Comparison of ENCODE assay signal across 8 cellular contexts in the genomic region with DNA sequence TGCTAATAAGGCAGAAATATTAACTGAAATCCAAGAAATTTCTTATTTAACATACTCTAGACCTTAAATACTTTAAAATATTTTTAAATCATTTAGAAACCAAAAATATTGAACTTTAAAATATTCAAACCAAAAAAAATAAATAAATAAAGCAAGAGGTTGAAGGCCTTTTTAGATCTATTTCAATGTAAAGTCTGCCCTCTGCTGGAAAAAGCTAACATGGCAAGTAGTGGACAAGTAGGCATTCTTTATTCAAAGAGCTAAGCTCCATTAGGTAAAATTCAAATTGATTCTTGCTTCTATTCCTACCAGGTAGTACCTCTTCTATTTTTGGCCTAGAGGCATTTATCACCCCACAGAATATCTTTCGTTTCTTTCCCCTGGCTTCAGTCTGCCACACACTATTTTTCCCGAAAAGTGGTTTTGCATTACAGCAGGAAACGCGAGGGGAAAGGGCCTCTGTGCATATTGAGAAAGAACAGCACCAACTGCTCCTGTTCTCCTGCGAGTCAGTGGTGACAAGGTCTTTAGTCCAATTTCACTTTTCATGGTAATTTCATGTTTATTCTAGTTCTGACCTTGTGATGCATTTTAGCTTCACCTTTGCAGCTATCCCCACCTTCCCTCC. TPM values are rescaled to one million over a fixed set of nuclear protein-coding genes. Genes with fewer than 3 reads are reported as not detected.
A peak's percentile ranks its signal among the peaks of the same experiment; 100 is the strongest.
DNase-seq lines count a peak whose midpoint lies in the region; ATAC-seq lines count a peak whose summit lies in the region.

No MANE protein-coding gene starts in this region.

- H3K4me3 Mint-ChIP-seq in activated T-helper 1 cell treated with anti-CD3 and anti-CD28 coated beads, Interleukin-12 subunit alpha, Interleukin-12 subunit beta, Interleukin-2, Interleukin-4 antibody, amounts not matched to agents 30 ng/mL and 10 ng/mL and 1 ng/mL, durations not matched to agents 14 hours and 24 hours and 36 hours = no peak overlapping the region

- intact Hi-C loops in activated T-helper 1 cell treated with anti-CD3 and anti-CD28 coated beads, Interleukin-12 subunit alpha, Interleukin-12 subunit beta, Interleukin-2, Interleukin-4 antibody, amounts not matched to agents 30 ng/mL and 10 ng/mL and 1 ng/mL, durations not matched to agents 14 hours and 24 hours and 36 hours (cut with micrococcal nuclease) = loop anchor here (1.0 kb wide), 3 partner anchors 77 to 712 kb away; no protein-coding TSS in a partner anchor

- no peaks in the 10 kb centered on the region for H3K27me3 Mint-ChIP-seq in activated T-helper 1 cell treated with anti-CD3 and anti-CD28 coated beads, Interleukin-12 subunit alpha, Interleukin-12 subunit beta, Interleukin-2, Interleukin-4 antibody, amounts not matched to agents 30 ng/mL and 10 ng/mL and 1 ng/mL, durations not matched to agents 14 hours and 24 hours and 36 hours (ENCODE audit: insufficient read depth)

- H3K27ac Mint-ChIP-seq in activated T-helper 1 cell treated with anti-CD3 and anti-CD28 coated beads, Interleukin-12 subunit alpha, Interleukin-12 subunit beta, Interleukin-2, Interleukin-4 antibody, amounts not matched to agents 30 ng/mL and 10 ng/mL and 1 ng/mL, durations not matched to agents 14 hours and 24 hours and 36 hours = no peak overlapping the region

- peaks cover 4% of the 10 kb centered on the region for H3K36me3 Mint-ChIP-seq in activated T-helper 1 cell treated with anti-CD3 and anti-CD28 coated beads, Interleukin-12 subunit alpha, Interleukin-12 subunit beta, Interleukin-2, Interleukin-4 antibody, amounts not matched to agents 30 ng/mL and 10 ng/mL and 1 ng/mL, durations not matched to agents 14 hours and 24 hours and 36 hours (ENCODE audit: low read depth)

- DNase-seq in COLO668 (lab: John Stamatoyannopoulos, UW; ENCODE audit: unreplicated experiment) (peak; percentile 77), NCI-H774 (lab: John Stamatoyannopoulos, UW) (peak; percentile 72), glomerular endothelial cell (ENCODE audit: extremely low read depth, low read depth, low spot score) (peak; percentile 72), retina (peak; percentile 40)
- DNase-seq in activated T-helper 1 cell treated with anti-CD3 and anti-CD28 coated beads, Interleukin-12 subunit alpha, Interleukin-12 subunit beta, Interleukin-2, Interleukin-4 antibody, amounts not matched to agents 30 ng/mL and 10 ng/mL and 1 ng/mL, durations not matched to agents 14 hours and 24 hours and 36 hours (ENCODE audit: low spot score) = peak; percentile 40
- no peak for DNase-seq in activated effector memory CD4-positive, alpha-beta T cell treated with anti-CD3 and anti-CD28 coated beads, Interleukin-2, amount 50 U/mL, for 16 hours

- peaks cover 5% of the 10 kb centered on the region for H3K4me1 Mint-ChIP-seq in activated T-helper 1 cell treated with anti-CD3 and anti-CD28 coated beads, Interleukin-12 subunit alpha, Interleukin-12 subunit beta, Interleukin-2, Interleukin-4 antibody, amounts not matched to agents 30 ng/mL and 10 ng/mL and 1 ng/mL, durations not matched to agents 14 hours and 24 hours and 36 hours (ENCODE audit: low read depth)

- H3K9me3 Mint-ChIP-seq in activated T-helper 1 cell treated with anti-CD3 and anti-CD28 coated beads, Interleukin-12 subunit alpha, Interleukin-12 subunit beta, Interleukin-2, Interleukin-4 antibody, amounts not matched to agents 30 ng/mL and 10 ng/mL and 1 ng/mL, durations not matched to agents 14 hours and 24 hours and 36 hours = no peaks in the 10 kb centered on the region

- ATAC-seq in GM18868 (IDR thresholded peaks at IDR 0.05; ENCODE audit: unreplicated experiment) = peak; percentile 68
- ATAC-seq in HG03460 (IDR thresholded peaks at IDR 0.05; ENCODE audit: unreplicated experiment) = peak; percentile 59

RNA-seq across cellular contexts. Expression of gene IFIH1, which starts 20.4 kb away (rescaled TPM):
- total RNA-seq in activated T-helper 1 cell treated with anti-CD3 and anti-CD28 coated beads, Interleukin-12 subunit alpha, Interleukin-12 subunit beta, Interleukin-2, Interleukin-4 antibody, amounts not matched to agents 30 ng/mL and 10 ng/mL and 1 ng/mL, durations not matched to agents 14 hours and 24 hours and 36 hours = 27.9 TPM in 2 replicates
- total RNA-seq in glomerular endothelial cell = 15.8 and 42.4 TPM in 2 replicates

RNA-seq across cellular contexts. Expression of gene GCA, which starts 45.9 kb away (rescaled TPM):
- total RNA-seq in activated T-helper 1 cell treated with anti-CD3 and anti-CD28 coated beads, Interleukin-12 subunit alpha, Interleukin-12 subunit beta, Interleukin-2, Interleukin-4 antibody, amounts not matched to agents 30 ng/mL and 10 ng/mL and 1 ng/mL, durations not matched to agents 14 hours and 24 hours and 36 hours = 14.5 and 14.9 TPM in 2 replicates
- total RNA-seq in glomerular endothelial cell = 5.5 and 14.2 TPM in 2 replicates

RNA-seq across cellular contexts. Expression of gene FAP, which starts 54.8 kb away (rescaled TPM):
- not detected in 2 replicates for total RNA-seq in activated T-helper 1 cell treated with anti-CD3 and anti-CD28 coated beads, Interleukin-12 subunit alpha, Interleukin-12 subunit beta, Interleukin-2, Interleukin-4 antibody, amounts not matched to agents 30 ng/mL and 10 ng/mL and 1 ng/mL, durations not matched to agents 14 hours and 24 hours and 36 hours
- 17.8 and 50.0 TPM in 2 replicates for total RNA-seq in glomerular endothelial cell

Comparison
In these comparisons a context has a peak if more than half of its experiments do, and no peak if none do; other contexts are left out.
1. RNA of gene FAP, which starts 54.8 kb away (total RNA-seq): 17.8 to 50.0 TPM in glomerular endothelial cell; not detected in activated T-helper 1 cell treated with anti-CD3 and anti-CD28 coated beads, Interleukin-12 subunit alpha, Interleukin-12 subunit beta, Interleukin-2, Interleukin-4 antibody, amounts not matched to agents 30 ng/mL and 10 ng/mL and 1 ng/mL, durations not matched to agents 14 hours and 24 hours and 36 hours; every median in the first group is over 10 times any median in the second.